Comparison of ENCODE assay signal across 1 cellular context in genomic region chr17:30831663-30832437, GRCh38.
A peak's percentile ranks its signal among the peaks of the same experiment; 100 is the strongest.
TF ChIP-seq lines count a peak whose summit lies in the region.

A gene with protein sequence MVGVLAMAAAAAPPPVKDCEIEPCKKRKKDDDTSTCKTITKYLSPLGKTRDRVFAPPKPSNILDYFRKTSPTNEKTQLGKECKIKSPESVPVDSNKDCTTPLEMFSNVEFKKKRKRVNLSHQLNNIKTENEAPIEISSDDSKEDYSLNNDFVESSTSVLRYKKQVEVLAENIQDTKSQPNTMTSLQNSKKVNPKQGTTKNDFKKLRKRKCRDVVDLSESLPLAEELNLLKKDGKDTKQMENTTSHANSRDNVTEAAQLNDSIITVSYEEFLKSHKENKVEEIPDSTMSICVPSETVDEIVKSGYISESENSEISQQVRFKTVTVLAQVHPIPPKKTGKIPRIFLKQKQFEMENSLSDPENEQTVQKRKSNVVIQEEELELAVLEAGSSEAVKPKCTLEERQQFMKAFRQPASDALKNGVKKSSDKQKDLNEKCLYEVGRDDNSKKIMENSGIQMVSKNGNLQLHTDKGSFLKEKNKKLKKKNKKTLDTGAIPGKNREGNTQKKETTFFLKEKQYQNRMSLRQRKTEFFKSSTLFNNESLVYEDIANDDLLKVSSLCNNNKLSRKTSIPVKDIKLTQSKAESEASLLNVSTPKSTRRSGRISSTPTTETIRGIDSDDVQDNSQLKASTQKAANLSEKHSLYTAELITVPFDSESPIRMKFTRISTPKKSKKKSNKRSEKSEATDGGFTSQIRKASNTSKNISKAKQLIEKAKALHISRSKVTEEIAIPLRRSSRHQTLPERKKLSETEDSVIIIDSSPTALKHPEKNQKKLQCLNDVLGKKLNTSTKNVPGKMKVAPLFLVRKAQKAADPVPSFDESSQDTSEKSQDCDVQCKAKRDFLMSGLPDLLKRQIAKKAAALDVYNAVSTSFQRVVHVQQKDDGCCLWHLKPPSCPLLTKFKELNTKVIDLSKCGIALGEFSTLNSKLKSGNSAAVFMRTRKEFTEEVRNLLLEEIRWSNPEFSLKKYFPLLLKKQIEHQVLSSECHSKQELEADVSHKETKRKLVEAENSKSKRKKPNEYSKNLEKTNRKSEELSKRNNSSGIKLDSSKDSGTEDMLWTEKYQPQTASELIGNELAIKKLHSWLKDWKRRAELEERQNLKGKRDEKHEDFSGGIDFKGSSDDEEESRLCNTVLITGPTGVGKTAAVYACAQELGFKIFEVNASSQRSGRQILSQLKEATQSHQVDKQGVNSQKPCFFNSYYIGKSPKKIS (N-terminal part only) (plus strand): TSS chr17:30831966. CDS start chr17:30832348, 382 bp downstream.

TF ChIP-seq in K562, 482 proteins besides CTCF, POLR2A, EP300 and RAD21 (continued from another document and continues in another):
- TF ChIP-seq, protein P1, sequence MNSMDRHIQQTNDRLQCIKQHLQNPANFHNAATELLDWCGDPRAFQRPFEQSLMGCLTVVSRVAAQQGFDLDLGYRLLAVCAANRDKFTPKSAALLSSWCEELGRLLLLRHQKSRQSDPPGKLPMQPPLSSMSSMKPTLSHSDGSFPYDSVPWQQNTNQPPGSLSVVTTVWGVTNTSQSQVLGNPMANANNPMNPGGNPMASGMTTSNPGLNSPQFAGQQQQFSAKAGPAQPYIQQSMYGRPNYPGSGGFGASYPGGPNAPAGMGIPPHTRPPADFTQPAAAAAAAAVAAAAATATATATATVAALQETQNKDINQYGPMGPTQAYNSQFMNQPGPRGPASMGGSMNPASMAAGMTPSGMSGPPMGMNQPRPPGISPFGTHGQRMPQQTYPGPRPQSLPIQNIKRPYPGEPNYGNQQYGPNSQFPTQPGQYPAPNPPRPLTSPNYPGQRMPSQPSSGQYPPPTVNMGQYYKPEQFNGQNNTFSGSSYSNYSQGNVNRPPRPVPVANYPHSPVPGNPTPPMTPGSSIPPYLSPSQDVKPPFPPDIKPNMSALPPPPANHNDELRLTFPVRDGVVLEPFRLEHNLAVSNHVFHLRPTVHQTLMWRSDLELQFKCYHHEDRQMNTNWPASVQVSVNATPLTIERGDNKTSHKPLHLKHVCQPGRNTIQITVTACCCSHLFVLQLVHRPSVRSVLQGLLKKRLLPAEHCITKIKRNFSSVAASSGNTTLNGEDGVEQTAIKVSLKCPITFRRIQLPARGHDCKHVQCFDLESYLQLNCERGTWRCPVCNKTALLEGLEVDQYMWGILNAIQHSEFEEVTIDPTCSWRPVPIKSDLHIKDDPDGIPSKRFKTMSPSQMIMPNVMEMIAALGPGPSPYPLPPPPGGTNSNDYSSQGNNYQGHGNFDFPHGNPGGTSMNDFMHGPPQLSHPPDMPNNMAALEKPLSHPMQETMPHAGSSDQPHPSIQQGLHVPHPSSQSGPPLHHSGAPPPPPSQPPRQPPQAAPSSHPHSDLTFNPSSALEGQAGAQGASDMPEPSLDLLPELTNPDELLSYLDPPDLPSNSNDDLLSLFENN (IDR thresholded peaks at IDR 0.05; ENCODE audit: low read depth in 2 of 2, low read length in 2 of 2): 0 out of 4 replicates have a peak, but pooled peaks of 1 of the 2 experiments have one; percentile 31
- no peak for TF ChIP-seq DPF2 (IDR thresholded peaks at IDR 0.05)
- peak; percentile 76 for TF ChIP-seq TBP (optimal IDR thresholded peaks at IDR 0.05; ENCODE audit: low read depth, low read length)
- TF ChIP-seq RHOXF2B (CRISPR knock-in tag; conservative IDR thresholded peaks at IDR 0.05): no peak
- no peak for TF ChIP-seq CBFA2T3 (IDR thresholded peaks at IDR 0.05)
- TF ChIP-seq, protein P2, sequence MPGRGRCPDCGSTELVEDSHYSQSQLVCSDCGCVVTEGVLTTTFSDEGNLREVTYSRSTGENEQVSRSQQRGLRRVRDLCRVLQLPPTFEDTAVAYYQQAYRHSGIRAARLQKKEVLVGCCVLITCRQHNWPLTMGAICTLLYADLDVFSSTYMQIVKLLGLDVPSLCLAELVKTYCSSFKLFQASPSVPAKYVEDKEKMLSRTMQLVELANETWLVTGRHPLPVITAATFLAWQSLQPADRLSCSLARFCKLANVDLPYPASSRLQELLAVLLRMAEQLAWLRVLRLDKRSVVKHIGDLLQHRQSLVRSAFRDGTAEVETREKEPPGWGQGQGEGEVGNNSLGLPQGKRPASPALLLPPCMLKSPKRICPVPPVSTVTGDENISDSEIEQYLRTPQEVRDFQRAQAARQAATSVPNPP (IDR thresholded peaks at IDR 0.05; ENCODE audit: borderline replicate concordance, insufficient read depth, insufficient read length): no peak
- TF ChIP-seq TARDBP (IDR thresholded peaks at IDR 0.05): peak; percentile 88
- TF ChIP-seq KHSRP (IDR thresholded peaks at IDR 0.05): no peak
- TF ChIP-seq SIX5 (IDR thresholded peaks at IDR 0.05; ENCODE audit: borderline replicate concordance in 1 of 2, insufficient read depth in 1 of 2, low read depth in 1 of 2, low read length in 2 of 2): no peak
- TF ChIP-seq, protein P3, sequence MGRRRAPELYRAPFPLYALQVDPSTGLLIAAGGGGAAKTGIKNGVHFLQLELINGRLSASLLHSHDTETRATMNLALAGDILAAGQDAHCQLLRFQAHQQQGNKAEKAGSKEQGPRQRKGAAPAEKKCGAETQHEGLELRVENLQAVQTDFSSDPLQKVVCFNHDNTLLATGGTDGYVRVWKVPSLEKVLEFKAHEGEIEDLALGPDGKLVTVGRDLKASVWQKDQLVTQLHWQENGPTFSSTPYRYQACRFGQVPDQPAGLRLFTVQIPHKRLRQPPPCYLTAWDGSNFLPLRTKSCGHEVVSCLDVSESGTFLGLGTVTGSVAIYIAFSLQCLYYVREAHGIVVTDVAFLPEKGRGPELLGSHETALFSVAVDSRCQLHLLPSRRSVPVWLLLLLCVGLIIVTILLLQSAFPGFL (CRISPR knock-in tag; IDR thresholded peaks at IDR 0.05): no peak
- peak; percentile 57; the same call in 1 of the 2 replicates for TF ChIP-seq KLF13 (tag; IDR thresholded peaks at IDR 0.05; ENCODE audit: borderline replicate concordance, low read depth)
- TF ChIP-seq C11orf30 (IDR thresholded peaks at IDR 0.05; ENCODE audit: low read depth): peak; percentile 72
- TF ChIP-seq ETV1 (tag; conservative IDR thresholded peaks at IDR 0.05; ENCODE audit: low read depth): 0 out of 2 replicates have a peak, but pooled peaks have one; percentile 34
- TF ChIP-seq, protein P4, sequence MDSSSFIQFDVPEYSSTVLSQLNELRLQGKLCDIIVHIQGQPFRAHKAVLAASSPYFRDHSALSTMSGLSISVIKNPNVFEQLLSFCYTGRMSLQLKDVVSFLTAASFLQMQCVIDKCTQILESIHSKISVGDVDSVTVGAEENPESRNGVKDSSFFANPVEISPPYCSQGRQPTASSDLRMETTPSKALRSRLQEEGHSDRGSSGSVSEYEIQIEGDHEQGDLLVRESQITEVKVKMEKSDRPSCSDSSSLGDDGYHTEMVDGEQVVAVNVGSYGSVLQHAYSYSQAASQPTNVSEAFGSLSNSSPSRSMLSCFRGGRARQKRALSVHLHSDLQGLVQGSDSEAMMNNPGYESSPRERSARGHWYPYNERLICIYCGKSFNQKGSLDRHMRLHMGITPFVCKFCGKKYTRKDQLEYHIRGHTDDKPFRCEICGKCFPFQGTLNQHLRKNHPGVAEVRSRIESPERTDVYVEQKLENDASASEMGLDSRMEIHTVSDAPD (CRISPR knock-in tag; IDR thresholded peaks at IDR 0.05): no peak
- peak in 1 of 2 experiments; percentile 93; a peak in 2 of 4 replicates for TF ChIP-seq HDAC1 (IDR thresholded peaks at IDR 0.05)
- no peak for TF ChIP-seq KDM4B (IDR thresholded peaks at IDR 0.05; ENCODE audit: borderline replicate concordance in 2 of 2, low read depth in 1 of 2)
- TF ChIP-seq E2F1 (CRISPR knock-in tag; IDR thresholded peaks at IDR 0.05): peak; percentile 96
- TF ChIP-seq SNRNP70 (optimal IDR thresholded peaks at IDR 0.05; ENCODE audit: low read depth, low read length): no peak
- no peak for TF ChIP-seq ETV6 (IDR thresholded peaks at IDR 0.05; ENCODE audit: borderline replicate concordance in 1 of 2, low read depth in 2 of 2, low read length in 1 of 2)
- no peak for TF ChIP-seq ETV6 (CRISPR knock-in tag; IDR thresholded peaks at IDR 0.05; ENCODE audit: borderline replicate concordance)
- TF ChIP-seq CREB1 (IDR thresholded peaks at IDR 0.05): 0 out of 2 replicates have a peak, but pooled peaks have one; percentile 41
- TF ChIP-seq CREB1 (CRISPR knock-in tag; IDR thresholded peaks at IDR 0.05): no peak
- TF ChIP-seq RFX7 (CRISPR knock-in tag; IDR thresholded peaks at IDR 0.05): no peak
- TF ChIP-seq, protein P5, sequence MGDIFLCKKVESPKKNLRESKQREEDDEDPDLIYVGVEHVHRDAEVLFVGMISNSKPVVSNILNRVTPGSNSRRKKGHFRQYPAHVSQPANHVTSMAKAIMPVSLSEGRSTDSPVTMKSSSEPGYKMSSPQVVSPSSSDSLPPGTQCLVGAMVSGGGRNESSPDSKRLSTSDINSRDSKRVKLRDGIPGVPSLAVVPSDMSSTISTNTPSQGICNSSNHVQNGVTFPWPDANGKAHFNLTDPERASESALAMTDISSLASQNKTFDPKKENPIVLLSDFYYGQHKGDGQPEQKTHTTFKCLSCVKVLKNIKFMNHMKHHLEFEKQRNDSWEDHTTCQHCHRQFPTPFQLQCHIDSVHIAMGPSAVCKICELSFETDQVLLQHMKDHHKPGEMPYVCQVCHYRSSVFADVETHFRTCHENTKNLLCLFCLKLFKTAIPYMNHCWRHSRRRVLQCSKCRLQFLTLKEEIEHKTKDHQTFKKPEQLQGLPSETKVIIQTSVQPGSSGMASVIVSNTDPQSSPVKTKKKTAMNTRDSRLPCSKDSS (IDR thresholded peaks at IDR 0.05; ENCODE audit: low read depth, partially characterized antibody): no peak
- 0 out of 2 replicates have a peak, but pooled peaks have one; percentile 32 for TF ChIP-seq ZHX1 (conservative IDR thresholded peaks at IDR 0.05; ENCODE audit: low read length)
- peak; percentile 69 for TF ChIP-seq POLR2H (tag; IDR thresholded peaks at IDR 0.05; ENCODE audit: low read depth)
- no peak for TF ChIP-seq FOXA1 (IDR thresholded peaks at IDR 0.05; ENCODE audit: borderline replicate concordance)
- TF ChIP-seq, protein P6, sequence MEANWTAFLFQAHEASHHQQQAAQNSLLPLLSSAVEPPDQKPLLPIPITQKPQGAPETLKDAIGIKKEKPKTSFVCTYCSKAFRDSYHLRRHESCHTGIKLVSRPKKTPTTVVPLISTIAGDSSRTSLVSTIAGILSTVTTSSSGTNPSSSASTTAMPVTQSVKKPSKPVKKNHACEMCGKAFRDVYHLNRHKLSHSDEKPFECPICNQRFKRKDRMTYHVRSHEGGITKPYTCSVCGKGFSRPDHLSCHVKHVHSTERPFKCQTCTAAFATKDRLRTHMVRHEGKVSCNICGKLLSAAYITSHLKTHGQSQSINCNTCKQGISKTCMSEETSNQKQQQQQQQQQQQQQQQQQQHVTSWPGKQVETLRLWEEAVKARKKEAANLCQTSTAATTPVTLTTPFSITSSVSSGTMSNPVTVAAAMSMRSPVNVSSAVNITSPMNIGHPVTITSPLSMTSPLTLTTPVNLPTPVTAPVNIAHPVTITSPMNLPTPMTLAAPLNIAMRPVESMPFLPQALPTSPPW (CRISPR knock-in tag; IDR thresholded peaks at IDR 0.05): no peak
- TF ChIP-seq, protein P7, sequence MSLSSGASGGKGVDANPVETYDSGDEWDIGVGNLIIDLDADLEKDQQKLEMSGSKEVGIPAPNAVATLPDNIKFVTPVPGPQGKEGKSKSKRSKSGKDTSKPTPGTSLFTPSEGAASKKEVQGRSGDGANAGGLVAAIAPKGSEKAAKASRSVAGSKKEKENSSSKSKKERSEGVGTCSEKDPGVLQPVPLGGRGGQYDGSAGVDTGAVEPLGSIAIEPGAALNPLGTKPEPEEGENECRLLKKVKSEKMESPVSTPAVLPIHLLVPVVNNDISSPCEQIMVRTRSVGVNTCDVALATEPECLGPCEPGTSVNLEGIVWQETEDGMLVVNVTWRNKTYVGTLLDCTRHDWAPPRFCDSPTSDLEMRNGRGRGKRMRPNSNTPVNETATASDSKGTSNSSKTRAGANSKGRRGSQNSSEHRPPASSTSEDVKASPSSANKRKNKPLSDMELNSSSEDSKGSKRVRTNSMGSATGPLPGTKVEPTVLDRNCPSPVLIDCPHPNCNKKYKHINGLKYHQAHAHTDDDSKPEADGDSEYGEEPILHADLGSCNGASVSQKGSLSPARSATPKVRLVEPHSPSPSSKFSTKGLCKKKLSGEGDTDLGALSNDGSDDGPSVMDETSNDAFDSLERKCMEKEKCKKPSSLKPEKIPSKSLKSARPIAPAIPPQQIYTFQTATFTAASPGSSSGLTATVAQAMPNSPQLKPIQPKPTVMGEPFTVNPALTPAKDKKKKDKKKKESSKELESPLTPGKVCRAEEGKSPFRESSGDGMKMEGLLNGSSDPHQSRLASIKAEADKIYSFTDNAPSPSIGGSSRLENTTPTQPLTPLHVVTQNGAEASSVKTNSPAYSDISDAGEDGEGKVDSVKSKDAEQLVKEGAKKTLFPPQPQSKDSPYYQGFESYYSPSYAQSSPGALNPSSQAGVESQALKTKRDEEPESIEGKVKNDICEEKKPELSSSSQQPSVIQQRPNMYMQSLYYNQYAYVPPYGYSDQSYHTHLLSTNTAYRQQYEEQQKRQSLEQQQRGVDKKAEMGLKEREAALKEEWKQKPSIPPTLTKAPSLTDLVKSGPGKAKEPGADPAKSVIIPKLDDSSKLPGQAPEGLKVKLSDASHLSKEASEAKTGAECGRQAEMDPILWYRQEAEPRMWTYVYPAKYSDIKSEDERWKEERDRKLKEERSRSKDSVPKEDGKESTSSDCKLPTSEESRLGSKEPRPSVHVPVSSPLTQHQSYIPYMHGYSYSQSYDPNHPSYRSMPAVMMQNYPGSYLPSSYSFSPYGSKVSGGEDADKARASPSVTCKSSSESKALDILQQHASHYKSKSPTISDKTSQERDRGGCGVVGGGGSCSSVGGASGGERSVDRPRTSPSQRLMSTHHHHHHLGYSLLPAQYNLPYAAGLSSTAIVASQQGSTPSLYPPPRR (CRISPR knock-in tag; IDR thresholded peaks at IDR 0.05; ENCODE audit: borderline replicate concordance): no peak
- TF ChIP-seq SIN3A (IDR thresholded peaks at IDR 0.05; ENCODE audit: borderline replicate concordance in 2 of 2, control insufficient read depth in 1 of 2, low read depth in 2 of 2, low read length in 2 of 2): peak; percentile 41 to 81; a peak in 2 of 4 replicates
